18 cellular contexts compared by ENCODE assay signal in the genomic region with DNA sequence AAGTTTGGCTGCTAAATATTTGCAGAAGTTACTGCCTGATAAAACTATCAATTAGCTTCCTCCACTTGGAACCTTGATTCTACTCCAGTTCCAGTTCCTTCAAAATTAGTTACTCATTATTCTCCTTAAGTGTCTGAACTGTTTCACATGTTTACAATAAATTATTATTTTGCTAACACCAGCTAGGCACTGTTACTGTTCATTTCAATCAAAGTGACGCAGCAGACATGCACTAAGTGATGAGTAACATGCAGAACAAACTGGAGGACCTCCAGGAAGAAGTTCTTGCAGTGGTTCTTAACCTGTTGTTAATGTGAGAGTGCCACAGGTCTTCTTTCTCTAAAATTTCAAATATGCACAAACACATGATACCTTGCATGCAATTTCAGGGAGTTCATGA.
"Had no signal": no experiment of that assay in that cellular context is flagged by ENCODE, and none has a peak within 500 bp of the region (broad histone marks: within the 10 kb centered on the region; RNA-seq: fewer than 3 reads in every experiment).

No MANE protein-coding gene starts in this region.

- H3K36me3 ChIP-seq: lower lobe of right lung, spleen, stomach, upper lobe of right lung had no signal

- H3K27ac ChIP-seq: body of pancreas, lower lobe of right lung, spleen, stomach, testis, upper lobe of right lung had no signal

- DNase-seq: activated B cell treated with CpG ODN at 0.5 μM for 24 hours; activated CD4-positive, alpha-beta T cell treated with anti-CD3 and anti-CD28 coated beads for 48 hours; activated CD8-positive, alpha-beta T cell treated with anti-CD3 and anti-CD28 coated beads for 36 hours; activated effector memory CD4-positive, alpha-beta T cell treated with anti-CD3 and anti-CD28 coated beads, Interleukin-2, amount 50 U/mL, for 16 hours; activated T-cell treated with anti-CD3 and anti-CD28 coated beads, Interleukin-2, amount 50 U/mL, for 4 hours; body of pancreas; effector CD8-positive, alpha-beta T cell; head of caudate nucleus; immature natural killer cell; left colon; lower lobe of right lung; nephron progenitor cell; spleen; stomach; T-helper 2 cell; testis; upper lobe of right lung had no signal

- H3K4me3 ChIP-seq: body of pancreas, lower lobe of right lung, spleen, stomach, testis, upper lobe of right lung had no signal

- H3K27me3 ChIP-seq: body of pancreas, spleen, stomach, testis, upper lobe of right lung had no signal

- H3K9me3 ChIP-seq: body of pancreas, lower lobe of right lung, spleen, stomach, testis, upper lobe of right lung had no signal

- H3K4me1 ChIP-seq: body of pancreas, lower lobe of right lung, spleen, stomach, testis, upper lobe of right lung had no signal

- ATAC-seq: activated CD8-positive, alpha-beta T cell treated with anti-CD3 and anti-CD28 coated beads for 36 hours; activated T-cell treated with anti-CD3 and anti-CD28 coated beads, Interleukin-2, amount 50 U/mL, for 4 hours; body of pancreas; left colon; lower lobe of right lung; sciatic nerve; upper lobe of right lung had no signal
